In genomic region chr7:2862831-2863361, GRCh38 we compare ENCODE assay signal across 8 cellular contexts. TPM values are rescaled to one million over a fixed set of nuclear protein-coding genes. Genes with fewer than 3 reads are reported as not detected.
DNase-seq lines count a peak whose midpoint lies in the region; ATAC-seq and TF ChIP-seq lines count a peak whose summit lies in the region.

No MANE protein-coding gene starts in this region.

- H3K4me1 ChIP-seq in ascending aorta = peaks cover 15 to 29% of the 10 kb centered on the region in 2 donors

- H3K27ac ChIP-seq in AG04450 (ENCODE audit: low read depth, low read length) = peak overlapping the region; percentile 99
- peak overlapping the region; percentile 89 to 98 for H3K27ac ChIP-seq in ascending aorta

- H3K27me3 ChIP-seq in AG04450 (ENCODE audit: control insufficient read depth, insufficient read depth, low read length) (no peaks in the 10 kb centered on the region), ascending aorta (no peaks in the 10 kb centered on the region)

- POLR2A ChIA-PET in AG04450 (lab: Yijun Ruan, JAX) = no interaction called here

- H3K4me3 Mint-ChIP-seq in naive B cell = peak overlapping the region in 7 of 8 donors; percentile 22 to 63 (median 39)

- H3K9me3 Mint-ChIP-seq in naive B cell = no peaks in the 10 kb centered on the region

- H3K27me3 Mint-ChIP-seq in naive B cell = no peaks in the 10 kb centered on the region

- H3K9me3 ChIP-seq in AG04450 (ENCODE audit: control insufficient read depth, insufficient read depth, low read length) (no peaks in the 10 kb centered on the region), ascending aorta (no peaks in the 10 kb centered on the region)

- H3K36me3 Mint-ChIP-seq in naive B cell = no peaks in the 10 kb centered on the region

- peak overlapping the region in 3 of 6 donors; percentile 52 to 78 (median 70) for H3K27ac Mint-ChIP-seq in naive B cell

- TF ChIP-seq CTCF in AG04450 (IDR thresholded peaks at IDR 0.05; ENCODE audit: low read depth, low read length) (no peak), ascending aorta (IDR thresholded peaks at IDR 0.05) (no peak)

- ATAC-seq in naive B cell (ENCODE audit: low read depth in 2 of 2) (peak in 1 of 2 donors; percentile 12), GM18873 (IDR thresholded peaks at IDR 0.05; ENCODE audit: low FRiP score, unreplicated experiment) (no peak)

- H3K4me3 ChIP-seq in AG04450 (ENCODE audit: low read depth, low read length) = no peak overlapping the region
- peak overlapping the region in 1 of 2 donors; percentile 50 for H3K4me3 ChIP-seq in ascending aorta

- CTCF ChIA-PET in AG04450 (lab: Charles Lee) = no interaction called here

- peaks cover 12 to 14% (median 13%) of the 10 kb centered on the region in 3 donors for H3K4me1 Mint-ChIP-seq in naive B cell

- intact Hi-C loops in ascending aorta (cut with DNase I) = loop anchor here (1.0 to 10.0 kb wide), 5 partner anchors 19 to 1882 kb away; partner anchors contain the start of genes GNA12 and TTYH3

- no peaks in the 10 kb centered on the region for H3K36me3 ChIP-seq in ascending aorta

- DNase-seq in AG04450 (ENCODE audit: low read depth, low spot score) = peak; percentile 42
- DNase-seq in KBM-7 = peak; percentile 87
- DNase-seq in ascending aorta (ENCODE audit: low spot score in 2 of 2) = peak in 1 of 2 donors; percentile 68
- no peak for DNase-seq in naive B cell
- no peak for DNase-seq in NCI-H226
- no peak for DNase-seq in SIG-M5 (lab: John Stamatoyannopoulos, UW)
- no peak for DNase-seq in NCI-H526 treated with DMSO at 0.1 percent for 48 hours (lab: John Stamatoyannopoulos, UW)

- in situ Hi-C loops in KBM-7 (cut with MboI; ENCODE audit: low pct_unique_long_range_greater_than_20kb, low sequenced_read_pairs) = no loop called here

RNA-seq across cellular contexts. Expression of gene GNA12, which starts 18.8 kb away (rescaled TPM):
- 97.4 and 110 TPM in 2 replicates for polyA plus RNA-seq in AG04450 (2011; rRNA removed)
- polyA minus RNA-seq in AG04450 (2011; rRNA and poly(A)+ RNA removed) = 114 and 135 TPM in 2 replicates
- total RNA-seq in ascending aorta = 61.0 TPM
- 10 to 100 TPM; 26.6 to 43.8 (median 34.8) TPM for polyA plus RNA-seq in naive B cell (ENCODE audit: low read depth in 6 of 6)

Comparison
In these comparisons a context has a peak if more than half of its experiments do, and no peak if none do; other contexts are left out.
1. DNase-seq: peak in AG04450 (single experiment) and KBM-7 (single experiment); none in naive B cell (single experiment), NCI-H226 (single experiment), SIG-M5 (single experiment) and NCI-H526 treated with DMSO at 0.1 percent for 48 hours (single experiment).